Comparison of ENCODE assay signal across 15 cellular contexts in genomic region chr16:1530883-1531637, GRCh38. TPM values are rescaled to one million over a fixed set of nuclear protein-coding genes. Genes with fewer than 3 reads are reported as not detected.
DNase-seq lines count a peak whose midpoint lies in the region; ATAC-seq and TF ChIP-seq lines count a peak whose summit lies in the region.
"Had no signal": no experiment of that assay in that cellular context is flagged by ENCODE, and none has a peak within 500 bp of the region (broad histone marks: within the 10 kb centered on the region; RNA-seq: fewer than 3 reads in every experiment).

No MANE protein-coding gene starts in this region.

- no peak overlapping the region for H2AK5ac ChIP-seq in neuronal stem cell (ENCODE audit: low read depth, low read length)

- peak overlapping the region; percentile 39 for H2BK5ac ChIP-seq in neuronal stem cell (ENCODE audit: low read length)

- H3K4me3 ChIP-seq in neuronal stem cell (ENCODE audit: low read length in 2 of 2): no peak overlapping the region
- H3K4me3 ChIP-seq: PC-9 had no signal

- H4K91ac ChIP-seq in neuronal stem cell (ENCODE audit: low read depth, low read length, poor library complexity): no peak overlapping the region

- no peak overlapping the region for H2BK120ac ChIP-seq in neuronal stem cell (ENCODE audit: low read depth, low read length)

- no peak for TF ChIP-seq CTCF in foreskin keratinocyte (conservative IDR thresholded peaks at IDR 0.05)

- H3K4ac ChIP-seq in neuronal stem cell (ENCODE audit: low read length): no peak overlapping the region

- no peak overlapping the region for H2BK15ac ChIP-seq in neuronal stem cell (ENCODE audit: low read length)

- intact Hi-C loops in Right ventricle myocardium inferior (cut with DNase I): loop anchor here (2.0 to 5.0 kb wide), 2 partner anchors 36 to 81 kb away; partner anchors contain the start of genes CRAMP1 and IFT140
- intact Hi-C loops in cardiac septum (cut with DNase I): loop anchor here (1.0 kb wide), 1 partner anchor 37 kb away; no protein-coding TSS in a partner anchor

- in situ Hi-C loops in KBM-7 (cut with MboI; ENCODE audit: low pct_unique_long_range_greater_than_20kb, low sequenced_read_pairs): no loop called here

- no peak overlapping the region for H2AFZ ChIP-seq in neuronal stem cell (ENCODE audit: low read length)
- H2AFZ ChIP-seq: PC-9 had no signal

- H3K18ac ChIP-seq in neuronal stem cell (ENCODE audit: low read length): no peak overlapping the region

- H3K27ac ChIP-seq in foreskin keratinocyte (no peak overlapping the region), neuronal stem cell (replicated peaks; ENCODE audit: low read length) (no peak overlapping the region)
- H3K27ac ChIP-seq: PC-9, WERI-Rb-1 had no signal

- H2BK12ac ChIP-seq in neuronal stem cell (ENCODE audit: low read length): no peak overlapping the region

- H3K9me3 Mint-ChIP-seq in activated naive CD8-positive, alpha-beta T cell treated with anti-CD3 and anti-CD28 coated beads for 36 hours: no peaks in the 10 kb centered on the region
- H3K9me3 Mint-ChIP-seq: stimulated activated naive B cell treated with anti-CD40 and anti-IgM and Interleukin-4, amounts not matched to agents 10 μg/mL and 1 μg/mL and 100 μg/mL, for 72 hours had no signal

- H3K27ac Mint-ChIP-seq in activated naive CD8-positive, alpha-beta T cell treated with anti-CD3 and anti-CD28 coated beads for 36 hours: no peak overlapping the region
- H3K27ac Mint-ChIP-seq: stimulated activated naive B cell treated with anti-CD40 and anti-IgM and Interleukin-4, amounts not matched to agents 10 μg/mL and 1 μg/mL and 100 μg/mL, for 72 hours had no signal

- peaks cover 19% of the 10 kb centered on the region for H3K4me1 ChIP-seq in foreskin keratinocyte
- H3K4me1 ChIP-seq in neuronal stem cell (ENCODE audit: control insufficient read depth in 2 of 2, insufficient read depth in 1 of 2, low read depth in 1 of 2, low read length in 2 of 2): peaks cover 0 to 4% of the 10 kb centered on the region in 2 donors

- H3K4me3 Mint-ChIP-seq in activated naive CD8-positive, alpha-beta T cell treated with anti-CD3 and anti-CD28 coated beads for 36 hours: no peak overlapping the region
- H3K4me3 Mint-ChIP-seq: stimulated activated naive B cell treated with anti-CD40 and anti-IgM and Interleukin-4, amounts not matched to agents 10 μg/mL and 1 μg/mL and 100 μg/mL, for 72 hours had no signal

- peak; percentile 30 for ATAC-seq in Right ventricle myocardium inferior
- ATAC-seq in foreskin keratinocyte: peak; percentile 6
- no peak for ATAC-seq in HG02759 (IDR thresholded peaks at IDR 0.05; ENCODE audit: unreplicated experiment)
- no peak for ATAC-seq in HG03139 (IDR thresholded peaks at IDR 0.05; ENCODE audit: unreplicated experiment)
- ATAC-seq: stimulated activated naive B cell treated with anti-CD40 and anti-IgM and Interleukin-4, amounts not matched to agents 10 μg/mL and 1 μg/mL and 100 μg/mL, for 72 hours had no signal

- H3K79me1 ChIP-seq in neuronal stem cell (ENCODE audit: low read depth, low read length): peaks cover 5% of the 10 kb centered on the region

- peak overlapping the region; percentile 3 for H3K9ac ChIP-seq in neuronal stem cell (ENCODE audit: low read depth, low read length, poor library complexity)

- DNase-seq in Right ventricle myocardium inferior (ENCODE audit: missing footprints): peak; percentile 86
- no peak for DNase-seq in cardiac septum (ENCODE audit: low spot score)
- DNase-seq in foreskin keratinocyte: peak; percentile 22 to 29
- no peak for DNase-seq in neuronal stem cell (ENCODE audit: low spot score)
- DNase-seq in KBM-7: no peak
- DNase-seq in activated naive CD8-positive, alpha-beta T cell treated with anti-CD3 and anti-CD28 coated beads for 36 hours: no peak
- DNase-seq: 8988T; activated naive CD4-positive, alpha-beta T cell treated with anti-CD3 and anti-CD28 coated beads, Interleukin-2, amount 50 U/mL, for 16 hours; NCI-H1092; PC-9; stimulated activated naive B cell treated with anti-CD40 and anti-IgM and Interleukin-4, amounts not matched to agents 10 μg/mL and 1 μg/mL and 100 μg/mL, for 72 hours; WERI-Rb-1 had no signal

- H4K8ac ChIP-seq in neuronal stem cell (ENCODE audit: low read depth, low read length): peak overlapping the region; percentile 65

- H3K23ac ChIP-seq in neuronal stem cell (ENCODE audit: low read depth, low read length, poor library complexity): peak overlapping the region; percentile 10

- H3K27me3 ChIP-seq in foreskin keratinocyte (peaks cover 4% of the 10 kb centered on the region), neuronal stem cell (ENCODE audit: control insufficient read depth in 3 of 3, insufficient read depth in 3 of 3, low read depth in 1 of 3, low read length in 3 of 3) (no peaks in the 10 kb centered on the region)

- no CpG with 5 or more reads among the region's 35 CpGs for WGBS in neuronal stem cell (ENCODE audit: extremely low coverage in 2 of 2, insufficient read length in 2 of 2, insufficient replicate concordance in 1 of 2), 2 donors

- H3K36me3 Mint-ChIP-seq in activated naive CD8-positive, alpha-beta T cell treated with anti-CD3 and anti-CD28 coated beads for 36 hours: peaks cover 16% of the 10 kb centered on the region
- H3K36me3 Mint-ChIP-seq: stimulated activated naive B cell treated with anti-CD40 and anti-IgM and Interleukin-4, amounts not matched to agents 10 μg/mL and 1 μg/mL and 100 μg/mL, for 72 hours had no signal

- H3K4me1 Mint-ChIP-seq in activated naive CD8-positive, alpha-beta T cell treated with anti-CD3 and anti-CD28 coated beads for 36 hours: peaks cover 13% of the 10 kb centered on the region

- no peak overlapping the region for H3K4me2 ChIP-seq in neuronal stem cell (ENCODE audit: insufficient read depth, low read length, poor library complexity, severe bottlenecking)
- H3K4me2 ChIP-seq: PC-9 had no signal

- no peaks in the 10 kb centered on the region for H3K9me3 ChIP-seq in neuronal stem cell (replicated peaks in 1 of 2; ENCODE audit: control insufficient read depth in 2 of 2, insufficient read depth in 1 of 2, low read depth in 1 of 2, low read length in 2 of 2)

- peaks cover 3 to 4% of the 10 kb centered on the region in 2 donors for H3K36me3 ChIP-seq in neuronal stem cell (replicated peaks in 1 of 2; ENCODE audit: control insufficient read depth in 2 of 2, insufficient read depth in 2 of 2, low read length in 2 of 2)
- H3K36me3 ChIP-seq: WERI-Rb-1 had no signal

- H3K14ac ChIP-seq in neuronal stem cell (ENCODE audit: low read length): no peak overlapping the region

- no peaks in the 10 kb centered on the region for H3K27me3 Mint-ChIP-seq in activated naive CD8-positive, alpha-beta T cell treated with anti-CD3 and anti-CD28 coated beads for 36 hours

RNA-seq across cellular contexts. Expression of gene TMEM204, which starts 2.4 kb away (rescaled TPM):
- total RNA-seq in Right ventricle myocardium inferior (30.7 TPM), cardiac septum (19.8 TPM), foreskin keratinocyte (4.1 and 10.7 TPM in 2 replicates)
- 4.8 and 12.2 TPM in 2 replicates for polyA plus RNA-seq in foreskin keratinocyte
- polyA plus RNA-seq in neuronal stem cell (2013, experiment 1 of 2): not detected
- polyA plus RNA-seq in neuronal stem cell (2013, experiment 2 of 2): not detected
- 10 to 100 TPM; 21.2 to 23.7 TPM for total RNA-seq in activated naive CD8-positive, alpha-beta T cell treated with anti-CD3 and anti-CD28 coated beads for 36 hours
- total RNA-seq: PC-9 had no signal

RNA-seq across cellular contexts. Expression of gene TELO2, which starts 37.9 kb away (rescaled TPM):
- 18.9 TPM for total RNA-seq in Right ventricle myocardium inferior
- total RNA-seq in cardiac septum: 17.7 TPM
- total RNA-seq in foreskin keratinocyte: 36.4 and 37.9 TPM in 2 replicates
- 39.8 and 44.7 TPM in 2 replicates for polyA plus RNA-seq in foreskin keratinocyte
- polyA plus RNA-seq in neuronal stem cell (2013, experiment 1 of 2): 17.1 TPM
- 16.7 TPM for polyA plus RNA-seq in neuronal stem cell (2013, experiment 2 of 2)
- 10 to 100 TPM; 82.5 to 82.9 TPM for total RNA-seq in activated naive CD8-positive, alpha-beta T cell treated with anti-CD3 and anti-CD28 coated beads for 36 hours

RNA-seq across cellular contexts. Expression of gene PTX4, which starts 42.3 kb away (rescaled TPM):
- not detected for total RNA-seq in Right ventricle myocardium inferior
- total RNA-seq in cardiac septum: not detected
- not detected in 2 replicates for total RNA-seq in foreskin keratinocyte
- polyA plus RNA-seq in foreskin keratinocyte: not detected in 2 replicates
- not detected for polyA plus RNA-seq in neuronal stem cell (2013, experiment 1 of 2)
- polyA plus RNA-seq in neuronal stem cell (2013, experiment 2 of 2): not detected
- total RNA-seq in activated naive CD8-positive, alpha-beta T cell treated with anti-CD3 and anti-CD28 coated beads for 36 hours: not detected
- total RNA-seq: renal cortical epithelial cell had no signal

RNA-seq across cellular contexts. Expression of gene CLCN7, which starts 56.2 kb away (rescaled TPM):
- 49.5 TPM for total RNA-seq in Right ventricle myocardium inferior
- total RNA-seq in cardiac septum: 39.8 TPM
- 32.2 and 37.7 TPM in 2 replicates for total RNA-seq in foreskin keratinocyte
- polyA plus RNA-seq in foreskin keratinocyte: 25.2 and 28.2 TPM in 2 replicates
- 32.7 TPM for polyA plus RNA-seq in neuronal stem cell (2013, experiment 1 of 2)
- polyA plus RNA-seq in neuronal stem cell (2013, experiment 2 of 2): 28.0 TPM
- total RNA-seq in activated naive CD8-positive, alpha-beta T cell treated with anti-CD3 and anti-CD28 coated beads for 36 hours: 10 to 100 TPM; 45.0 to 48.8 TPM

Comparison
In these comparisons a context has a peak if more than half of its experiments do, and no peak if none do; other contexts are left out.
1. DNase-seq: peak in Right ventricle myocardium inferior (single experiment) and foreskin keratinocyte (2 of 2); none in cardiac septum (single experiment), neuronal stem cell (single experiment), KBM-7 (single experiment) and activated naive CD8-positive, alpha-beta T cell treated with anti-CD3 and anti-CD28 coated beads for 36 hours (single experiment).
2. ATAC-seq: peak in Right ventricle myocardium inferior (single experiment) and foreskin keratinocyte (single experiment); none in HG02759 (single experiment) and HG03139 (single experiment).